In the genomic region with DNA sequence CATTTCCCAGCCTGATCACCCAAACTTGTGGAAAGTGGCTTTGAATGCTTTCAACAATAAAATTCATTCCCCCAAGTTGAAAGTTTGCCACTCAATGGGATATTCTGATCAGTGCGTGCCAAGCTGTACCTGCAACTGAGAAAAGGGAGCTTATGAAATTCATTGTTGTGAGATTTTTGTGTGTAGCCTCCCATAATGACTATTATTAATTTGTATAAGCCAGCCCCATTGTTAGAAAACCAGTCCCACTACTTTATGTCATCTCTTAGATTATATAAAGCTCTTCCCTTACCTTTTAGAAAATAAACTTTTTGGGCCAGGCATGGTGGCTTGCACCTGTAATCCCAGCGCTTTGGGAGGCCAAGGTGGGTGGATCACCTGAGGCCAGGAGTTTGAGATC, we compare ENCODE assay signal across 18 cellular contexts. TPM values are rescaled to one million over a fixed set of nuclear protein-coding genes. Genes with fewer than 3 reads are reported as not detected.
DNase-seq lines count a peak whose midpoint lies in the region; TF ChIP-seq lines count a peak whose summit lies in the region.
"Had no signal": no experiment of that assay in that cellular context is flagged by ENCODE, and none has a peak within 500 bp of the region (broad histone marks: within the 10 kb centered on the region; RNA-seq: fewer than 3 reads in every experiment).

No MANE protein-coding gene starts in this region.

- H3K36me3 Mint-ChIP-seq in activated CD4-positive, alpha-beta T cell treated with anti-CD3 and anti-CD28 coated beads, Interleukin-2, amount 10 ng/mL, durations not matched to agents 7 days and 5 days (ENCODE audit: low read depth), result no peaks in the 10 kb centered on the region
- H3K36me3 Mint-ChIP-seq in activated T-helper 1 cell treated with anti-CD3 and anti-CD28 coated beads, Interleukin-12 subunit alpha, Interleukin-12 subunit beta, Interleukin-2, Interleukin-4 antibody, amounts not matched to agents 30 ng/mL and 10 ng/mL and 1 ng/mL, durations not matched to agents 14 hours and 24 hours and 36 hours (ENCODE audit: low read depth), result no peaks in the 10 kb centered on the region
- H3K36me3 Mint-ChIP-seq: CD14-positive monocyte; CD4-positive, alpha-beta memory T cell had no signal

- no peak for TF ChIP-seq CTCF in epithelial cell of esophagus (IDR thresholded peaks at IDR 0.05; ENCODE audit: insufficient read depth, low read depth, low read length, missing control alignments)
- TF ChIP-seq CTCF in esophagus squamous epithelium (IDR thresholded peaks at IDR 0.05), result no peak
- no peak for TF ChIP-seq CTCF in prostate gland (IDR thresholded peaks at IDR 0.05)

- H3K27me3 ChIP-seq in esophagus squamous epithelium (no peaks in the 10 kb centered on the region), prostate gland (replicated peaks; ENCODE audit: insufficient read depth) (no peaks in the 10 kb centered on the region)

- peak overlapping the region; percentile 19 for H3K27ac Mint-ChIP-seq in activated CD4-positive, alpha-beta T cell treated with anti-CD3 and anti-CD28 coated beads, Interleukin-2, amount 10 ng/mL, durations not matched to agents 7 days and 5 days
- H3K27ac Mint-ChIP-seq in activated T-helper 1 cell treated with anti-CD3 and anti-CD28 coated beads, Interleukin-12 subunit alpha, Interleukin-12 subunit beta, Interleukin-2, Interleukin-4 antibody, amounts not matched to agents 30 ng/mL and 10 ng/mL and 1 ng/mL, durations not matched to agents 14 hours and 24 hours and 36 hours, result no peak overlapping the region
- H3K27ac Mint-ChIP-seq: CD14-positive monocyte; CD4-positive, alpha-beta memory T cell; GM23338 had no signal

- CTCF ChIA-PET in activated CD4-positive, alpha-beta T cell treated with anti-CD3 and anti-CD28 coated beads, Interleukin-2, amount 10 ng/mL, durations not matched to agents 7 days and 5 days (lab: Charles Lee), result interaction anchor here (0.8 kb wide), 1 partner anchor 10 kb away, joined by 3 read pairs; no protein-coding TSS in a partner anchor

- H3K4me3 Mint-ChIP-seq in activated CD4-positive, alpha-beta T cell treated with anti-CD3 and anti-CD28 coated beads, Interleukin-2, amount 10 ng/mL, durations not matched to agents 7 days and 5 days, result no peak overlapping the region
- H3K4me3 Mint-ChIP-seq in activated T-helper 1 cell treated with anti-CD3 and anti-CD28 coated beads, Interleukin-12 subunit alpha, Interleukin-12 subunit beta, Interleukin-2, Interleukin-4 antibody, amounts not matched to agents 30 ng/mL and 10 ng/mL and 1 ng/mL, durations not matched to agents 14 hours and 24 hours and 36 hours, result no peak overlapping the region
- H3K4me3 Mint-ChIP-seq: CD4-positive, alpha-beta memory T cell; GM23338 had no signal

- H3K4me1 Mint-ChIP-seq in activated CD4-positive, alpha-beta T cell treated with anti-CD3 and anti-CD28 coated beads, Interleukin-2, amount 10 ng/mL, durations not matched to agents 7 days and 5 days, result peaks cover 14% of the 10 kb centered on the region
- H3K4me1 Mint-ChIP-seq in activated T-helper 1 cell treated with anti-CD3 and anti-CD28 coated beads, Interleukin-12 subunit alpha, Interleukin-12 subunit beta, Interleukin-2, Interleukin-4 antibody, amounts not matched to agents 30 ng/mL and 10 ng/mL and 1 ng/mL, durations not matched to agents 14 hours and 24 hours and 36 hours (ENCODE audit: low read depth), result peaks cover 40% of the 10 kb centered on the region
- H3K4me1 Mint-ChIP-seq: CD14-positive monocyte, GM23338 had no signal

- 14 to 25% methylated on average over 2 of the region's 2 CpGs for WGBS in esophagus squamous epithelium, 2 donors
- 50% methylated on average over 2 of the region's 2 CpGs for WGBS in prostate gland

- H3K27me3 Mint-ChIP-seq in activated CD4-positive, alpha-beta T cell treated with anti-CD3 and anti-CD28 coated beads, Interleukin-2, amount 10 ng/mL, durations not matched to agents 7 days and 5 days, result peaks cover 72% of the 10 kb centered on the region
- H3K27me3 Mint-ChIP-seq in activated T-helper 1 cell treated with anti-CD3 and anti-CD28 coated beads, Interleukin-12 subunit alpha, Interleukin-12 subunit beta, Interleukin-2, Interleukin-4 antibody, amounts not matched to agents 30 ng/mL and 10 ng/mL and 1 ng/mL, durations not matched to agents 14 hours and 24 hours and 36 hours (ENCODE audit: insufficient read depth), result peaks cover 56% of the 10 kb centered on the region

- H3K4me1 ChIP-seq in esophagus squamous epithelium (peaks cover 13 to 56% (median 15%) of the 10 kb centered on the region in 3 donors), prostate gland (replicated peaks) (peaks cover 3% of the 10 kb centered on the region)
- H3K4me1 ChIP-seq: A549, BLaER1 had no signal

- no peak for DNase-seq in activated CD4-positive, alpha-beta T cell treated with anti-CD3 and anti-CD28 coated beads, Interleukin-2, amount 10 ng/mL, durations not matched to agents 7 days and 5 days
- no peak for DNase-seq in activated CD4-positive, alpha-beta T cell treated with anti-CD3 and anti-CD28 coated beads, Interleukin-2, amount 50 U/mL, for 1 hour
- DNase-seq in epithelial cell of esophagus (ENCODE audit: low read depth) (peak; percentile 59), esophagus squamous epithelium (lab: John Stamatoyannopoulos, UW) (no peak), NCI-H526 (lab: John Stamatoyannopoulos, UW) (no peak), prostate gland (ENCODE audit: low spot score) (no peak)
- DNase-seq in activated T-helper 1 cell treated with anti-CD3 and anti-CD28 coated beads, Interleukin-12 subunit alpha, Interleukin-12 subunit beta, Interleukin-2, Interleukin-4 antibody, amounts not matched to agents 30 ng/mL and 10 ng/mL and 1 ng/mL, durations not matched to agents 14 hours and 24 hours and 36 hours (ENCODE audit: low spot score), result no peak
- DNase-seq: AML-193; CD4-positive, alpha-beta memory T cell; DMS153; DMS79; GDM1; HCEC 1CT had no signal

- peaks cover 10% of the 10 kb centered on the region for H3K9me3 Mint-ChIP-seq in activated CD4-positive, alpha-beta T cell treated with anti-CD3 and anti-CD28 coated beads, Interleukin-2, amount 10 ng/mL, durations not matched to agents 7 days and 5 days
- H3K9me3 Mint-ChIP-seq in activated T-helper 1 cell treated with anti-CD3 and anti-CD28 coated beads, Interleukin-12 subunit alpha, Interleukin-12 subunit beta, Interleukin-2, Interleukin-4 antibody, amounts not matched to agents 30 ng/mL and 10 ng/mL and 1 ng/mL, durations not matched to agents 14 hours and 24 hours and 36 hours, result peaks cover 4% of the 10 kb centered on the region
- H3K9me3 Mint-ChIP-seq: GM23338 had no signal

- H3K4me3 ChIP-seq in epithelial cell of esophagus (ENCODE audit: low read length), result no peak overlapping the region
- H3K4me3 ChIP-seq in esophagus squamous epithelium, result no peak overlapping the region
- no peak overlapping the region for H3K4me3 ChIP-seq in prostate gland
- H3K4me3 ChIP-seq: A549, BLaER1, GM23338 had no signal

- H3K9me3 ChIP-seq in esophagus squamous epithelium (no peaks in the 10 kb centered on the region), prostate gland (no peaks in the 10 kb centered on the region)
- H3K9me3 ChIP-seq: A549, BLaER1 had no signal

- POLR2A ChIA-PET in activated CD4-positive, alpha-beta T cell treated with anti-CD3 and anti-CD28 coated beads, Interleukin-2, amount 10 ng/mL, durations not matched to agents 7 days and 5 days (lab: Charles Lee), result no interaction called here

- intact Hi-C loops in esophagus squamous epithelium (cut with DNase I) (no loop called here), prostate gland (cut with DNase I) (no loop called here)
- intact Hi-C loops in activated T-helper 1 cell treated with anti-CD3 and anti-CD28 coated beads, Interleukin-12 subunit alpha, Interleukin-12 subunit beta, Interleukin-2, Interleukin-4 antibody, amounts not matched to agents 30 ng/mL and 10 ng/mL and 1 ng/mL, durations not matched to agents 14 hours and 24 hours and 36 hours (cut with micrococcal nuclease), result no loop called here

- H3K27ac ChIP-seq in esophagus squamous epithelium (peak overlapping the region in 3 of 4 donors; percentile 34 to 84 (median 62)), prostate gland (no peak overlapping the region)
- H3K27ac ChIP-seq: 22Rv1, A549, BLaER1 had no signal

- TF ChIP-seq POLR2A in esophagus squamous epithelium (IDR thresholded peaks at IDR 0.05) (no peak), prostate gland (IDR thresholded peaks at IDR 0.05) (no peak)

- H3K36me3 ChIP-seq in esophagus squamous epithelium (no peaks in the 10 kb centered on the region), prostate gland (no peaks in the 10 kb centered on the region)
- H3K36me3 ChIP-seq: BLaER1 had no signal

RNA-seq across cellular contexts. Expression of gene IL20RA, which starts 15.9 kb away (rescaled TPM):
- not detected for total RNA-seq in activated CD4-positive, alpha-beta T cell treated with anti-CD3 and anti-CD28 coated beads, Interleukin-2, amount 10 ng/mL, durations not matched to agents 7 days and 5 days
- total RNA-seq in esophagus squamous epithelium (10 to 100 TPM; 11.1 to 20.7 (median 13.1) TPM), prostate gland (10 to 100 TPM; 19.9 to 25.3 TPM)
- not detected in 2 replicates for total RNA-seq in activated T-helper 1 cell treated with anti-CD3 and anti-CD28 coated beads, Interleukin-12 subunit alpha, Interleukin-12 subunit beta, Interleukin-2, Interleukin-4 antibody, amounts not matched to agents 30 ng/mL and 10 ng/mL and 1 ng/mL, durations not matched to agents 14 hours and 24 hours and 36 hours
- total RNA-seq: CD4-positive, alpha-beta memory T cell had no signal

Comparison
In these comparisons a context has a peak if more than half of its experiments do, and no peak if none do; other contexts are left out.
1. H3K27ac ChIP-seq: peak in esophagus squamous epithelium (3 of 4); none in prostate gland (0 of 2).
2. RNA of gene IL20RA, which starts 15.9 kb away (total RNA-seq): 19.9 to 25.3 TPM in prostate gland and 11.1 to 20.7 TPM in esophagus squamous epithelium; not detected in activated CD4-positive, alpha-beta T cell treated with anti-CD3 and anti-CD28 coated beads, Interleukin-2, amount 10 ng/mL, durations not matched to agents 7 days and 5 days and not detected in activated T-helper 1 cell treated with anti-CD3 and anti-CD28 coated beads, Interleukin-12 subunit alpha, Interleukin-12 subunit beta, Interleukin-2, Interleukin-4 antibody, amounts not matched to agents 30 ng/mL and 10 ng/mL and 1 ng/mL, durations not matched to agents 14 hours and 24 hours and 36 hours; every median in the first group is over 10 times any median in the second.